Comparison of ENCODE assay signal across 21 cellular contexts in the genomic region with DNA sequence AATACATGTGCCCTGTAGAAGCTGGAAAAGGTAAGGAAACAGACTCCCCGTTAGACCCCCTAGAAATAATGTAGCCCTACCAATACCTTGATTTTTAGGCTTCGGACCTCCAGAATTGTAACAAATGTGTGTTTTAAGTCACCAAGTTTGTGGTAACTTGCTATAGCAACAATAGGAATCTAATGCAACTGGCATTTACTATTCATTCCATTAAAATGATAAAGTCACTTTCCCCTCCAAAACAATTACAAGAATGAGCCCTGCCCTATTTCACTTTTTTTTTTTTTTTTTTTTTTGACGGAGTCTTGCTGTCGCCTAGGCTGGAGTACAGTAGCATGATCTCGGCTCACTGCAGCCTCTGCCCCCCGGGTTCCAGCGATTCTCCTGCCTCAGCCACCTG. TPM values are rescaled to one million over a fixed set of nuclear protein-coding genes. Genes with fewer than 3 reads are reported as not detected.
DNase-seq lines count a peak whose midpoint lies in the region; TF ChIP-seq lines count a peak whose summit lies in the region.
"Had no signal": no experiment of that assay in that cellular context is flagged by ENCODE, and none has a peak within 500 bp of the region (broad histone marks: within the 10 kb centered on the region; RNA-seq: fewer than 3 reads in every experiment).

No MANE protein-coding gene starts in this region.

- H3K4me2 ChIP-seq in GM23248 (ENCODE audit: unreplicated experiment), result peak overlapping the region; percentile 65
- no peak overlapping the region for H3K4me2 ChIP-seq in SK-N-SH

- H3K9ac ChIP-seq in GM23248 (peak overlapping the region; percentile 65), SK-N-SH (peak overlapping the region; percentile 45; the same call in 1 of the 2 replicates)

- H2AFZ ChIP-seq in GM23248, result 0 out of 2 replicates have a peak overlapping the region, but pooled peaks have one; percentile 3
- peak overlapping the region; percentile 23; the same call in 1 of the 2 replicates for H2AFZ ChIP-seq in SK-N-SH (ENCODE audit: low read depth)

- H3K27ac ChIP-seq in GM23248, result peak overlapping the region; percentile 96
- H3K27ac ChIP-seq in SK-N-SH (ENCODE audit: low read depth in 2 of 2, low read length in 1 of 2), result peak overlapping the region in 1 of 2 experiments; percentile 94; a peak in 2 of 4 replicates

- DNase-seq in A172 (ENCODE audit: low spot score) (peak; percentile 57), GM23248 (peak; percentile 84), SK-N-SH (no peak), fibroblast of peridontal ligament (ENCODE audit: extremely low read depth) (peak; percentile 45), NCI-H187 treated with DMSO at 0.1 percent for 48 hours (lab: John Stamatoyannopoulos, UW) (no peak), NCI-H146 (lab: John Stamatoyannopoulos, UW) (no peak), NCI-H345 (lab: John Stamatoyannopoulos, UW) (no peak)
- no peak for DNase-seq in activated CD4-positive, alpha-beta T cell treated with anti-CD3 and anti-CD28 coated beads, Interleukin-2, amount 50 U/mL, for 48 hours
- DNase-seq: 8988T; activated naive CD8-positive, alpha-beta T cell treated with anti-CD3 and anti-CD28 coated beads for 36 hours; CD4-positive, CD25-positive, alpha-beta regulatory T cell; erythroblast; immature natural killer cell; Karpas-422; left ventricle myocardium superior; mucosa of descending colon; NCI-H1105 treated with DMSO at 0.1 percent for 48 hours; NCI-H774; OCI-M1; stimulated activated CD4-positive, alpha-beta T cell treated with anti-CD3 and anti-CD28 coated beads, Interleukin-4, amount 100 ng/mL, for 24 hours; T-helper 2 cell had no signal

- H4K20me1 ChIP-seq in GM23248 (ENCODE audit: insufficient read depth) (no peaks in the 10 kb centered on the region), SK-N-SH (ENCODE audit: insufficient read depth) (no peaks in the 10 kb centered on the region)

- peaks cover 8% of the 10 kb centered on the region for H3K79me2 ChIP-seq in GM23248 (ENCODE audit: insufficient read depth)
- peaks cover 8% of the 10 kb centered on the region; the same call in 1 of the 2 replicates for H3K79me2 ChIP-seq in SK-N-SH (ENCODE audit: insufficient read depth)

- H3K36me3 ChIP-seq in GM23248 (ENCODE audit: low read depth), result no peaks in the 10 kb centered on the region
- no peaks in the 10 kb centered on the region for H3K36me3 ChIP-seq in SK-N-SH (replicated peaks in 1 of 2; ENCODE audit: control insufficient read depth in 1 of 2, insufficient read depth in 2 of 2, low read length in 1 of 2)

- peak in 1 of 2 experiments; percentile 45; a peak in 1 of 4 replicates for TF ChIP-seq EP300 in SK-N-SH (IDR thresholded peaks at IDR 0.05; ENCODE audit: borderline replicate concordance in 1 of 2, low read depth in 1 of 2, low read length in 1 of 2)

- POLR2A ChIA-PET in SK-N-SH (lab: Yijun Ruan, JAX), result no interaction called here

- H3K9me2 ChIP-seq in GM23248 (ENCODE audit: insufficient read depth) (no peaks in the 10 kb centered on the region), SK-N-SH (no peaks in the 10 kb centered on the region)

- no peak for TF ChIP-seq RAD21 in SK-N-SH (IDR thresholded peaks at IDR 0.05; ENCODE audit: low read length)

- H3K9me3 ChIP-seq in GM23248 (ENCODE audit: low read depth), result no peaks in the 10 kb centered on the region
- H3K9me3 ChIP-seq in SK-N-SH, result no peaks in the 10 kb centered on the region
- H3K9me3 ChIP-seq: mucosa of descending colon had no signal

- in situ Hi-C loops in GM23248 (cut with MboI), result no loop called here

- H3F3A ChIP-seq in GM23248 (ENCODE audit: insufficient read depth) (peaks cover 76% of the 10 kb centered on the region), SK-N-SH (replicated peaks; ENCODE audit: insufficient read depth) (peaks cover 29% of the 10 kb centered on the region)

- H3K4me1 ChIP-seq in GM23248 (ENCODE audit: insufficient read depth), result peaks cover 76% of the 10 kb centered on the region
- H3K4me1 ChIP-seq in SK-N-SH (ENCODE audit: control insufficient read depth in 1 of 2, insufficient read depth in 2 of 2, low read depth in 1 of 2, low read length in 1 of 2), result peaks cover 4 to 19% of the 10 kb centered on the region in 2 experiments; a peak in 3 of 4 replicates

- H3K27me3 ChIP-seq in GM23248 (replicated peaks; ENCODE audit: insufficient read depth) (no peaks in the 10 kb centered on the region), SK-N-SH (ENCODE audit: insufficient read depth) (no peaks in the 10 kb centered on the region)

- WGBS in GM23248 (ENCODE audit: low coverage in 1 of 2, low lambda C conversion rate in 2 of 2, missing lambda C conversion rate in 2 of 2), 2 experiments, result 37 to 41% methylated on average over 6 to 7 of the region's 7 CpGs
- WGBS in SK-N-SH (ENCODE audit: low lambda C conversion rate), result 61% methylated on average over 7 of the region's 7 CpGs

- CTCF ChIA-PET in SK-N-SH (lab: Yijun Ruan, JAX), result no interaction called here

- no peak for TF ChIP-seq CTCF in SK-N-SH (IDR thresholded peaks at IDR 0.05)

- peak overlapping the region; percentile 26 for H3K4me3 ChIP-seq in GM23248
- no peak overlapping the region for H3K4me3 ChIP-seq in SK-N-SH (ENCODE audit: low read depth in 2 of 2, low read length in 1 of 2)
- H3K4me3 ChIP-seq: mucosa of descending colon had no signal

TF ChIP-seq in SK-N-SH, 30 proteins besides CTCF, POLR2A, EP300 and RAD21:
- TF ChIP-seq RXRA (IDR thresholded peaks at IDR 0.05; ENCODE audit: borderline replicate concordance, low read depth), result no peak
- 0 out of 2 replicates have a peak, but pooled peaks have one; percentile 17 for TF ChIP-seq NFIC (IDR thresholded peaks at IDR 0.05; ENCODE audit: borderline replicate concordance)
- no peak for TF ChIP-seq EZH2phosphoT487 (IDR thresholded peaks at IDR 0.05; ENCODE audit: borderline replicate concordance, low read depth)
- TF ChIP-seq YY1 (IDR thresholded peaks at IDR 0.05; ENCODE audit: low read depth), result no peak
- peak; percentile 44; the same call in 1 of the 2 replicates for TF ChIP-seq FOSL2 (IDR thresholded peaks at IDR 0.05; ENCODE audit: borderline replicate concordance, low read depth)
- TF ChIP-seq, protein P1, sequence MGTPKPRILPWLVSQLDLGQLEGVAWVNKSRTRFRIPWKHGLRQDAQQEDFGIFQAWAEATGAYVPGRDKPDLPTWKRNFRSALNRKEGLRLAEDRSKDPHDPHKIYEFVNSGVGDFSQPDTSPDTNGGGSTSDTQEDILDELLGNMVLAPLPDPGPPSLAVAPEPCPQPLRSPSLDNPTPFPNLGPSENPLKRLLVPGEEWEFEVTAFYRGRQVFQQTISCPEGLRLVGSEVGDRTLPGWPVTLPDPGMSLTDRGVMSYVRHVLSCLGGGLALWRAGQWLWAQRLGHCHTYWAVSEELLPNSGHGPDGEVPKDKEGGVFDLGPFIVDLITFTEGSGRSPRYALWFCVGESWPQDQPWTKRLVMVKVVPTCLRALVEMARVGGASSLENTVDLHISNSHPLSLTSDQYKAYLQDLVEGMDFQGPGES (IDR thresholded peaks at IDR 0.05; ENCODE audit: low read depth, low read length), result no peak
- no peak for TF ChIP-seq FOXM1 (IDR thresholded peaks at IDR 0.05; ENCODE audit: low read depth)
- peak; percentile 58 for TF ChIP-seq TCF12 (IDR thresholded peaks at IDR 0.05)
- peak; percentile 44; the same call in 1 of the 2 replicates for TF ChIP-seq JUND (IDR thresholded peaks at IDR 0.05)
- no peak for TF ChIP-seq GATA2 (CRISPR knock-in tag; IDR thresholded peaks at IDR 0.05)
- 0 out of 2 replicates have a peak, but pooled peaks have one; percentile 41 for TF ChIP-seq TEAD4 (IDR thresholded peaks at IDR 0.05; ENCODE audit: borderline replicate concordance, insufficient read depth)
- TF ChIP-seq, protein P2, sequence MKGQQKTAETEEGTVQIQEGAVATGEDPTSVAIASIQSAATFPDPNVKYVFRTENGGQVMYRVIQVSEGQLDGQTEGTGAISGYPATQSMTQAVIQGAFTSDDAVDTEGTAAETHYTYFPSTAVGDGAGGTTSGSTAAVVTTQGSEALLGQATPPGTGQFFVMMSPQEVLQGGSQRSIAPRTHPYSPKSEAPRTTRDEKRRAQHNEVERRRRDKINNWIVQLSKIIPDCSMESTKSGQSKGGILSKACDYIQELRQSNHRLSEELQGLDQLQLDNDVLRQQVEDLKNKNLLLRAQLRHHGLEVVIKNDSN (IDR thresholded peaks at IDR 0.05; ENCODE audit: borderline replicate concordance, low read depth), result no peak

RNA-seq across cellular contexts. Expression of a gene that starts 3.5 kb away (rescaled TPM):
- total RNA-seq in A172 (2014; rRNA removed; shearing (Covaris generic)), result 11.5 and 13.8 TPM in 2 replicates
- total RNA-seq in GM23248 (2014; rRNA removed; shearing (Covaris generic)), result 6.3 and 15.8 TPM in 2 replicates
- polyA plus RNA-seq in GM23248 (2016; fragmentation: Nextera tagmentation; extraction: Ambion mirVana) (8.7 and 9.6 TPM in 2 replicates), SK-N-SH (2012; rRNA removed) (5.6 and 7.1 TPM in 2 replicates)
- 6.1 and 6.6 TPM in 2 replicates for polyA plus RNA-seq in SK-N-SH (2012; cell fraction: cytosol; rRNA removed)
- polyA plus RNA-seq in SK-N-SH (2012; cell fraction: nucleus; rRNA removed), result 10.6 and 21.5 TPM in 2 replicates

RNA-seq across cellular contexts. Expression of a gene that starts 13.1 kb away (rescaled TPM):
- total RNA-seq in A172 (2014; rRNA removed; shearing (Covaris generic)), result 17.9 and 26.4 TPM in 2 replicates
- total RNA-seq in GM23248 (2014; rRNA removed; shearing (Covaris generic)), result 14.5 and 17.9 TPM in 2 replicates
- polyA plus RNA-seq in GM23248 (2016; fragmentation: Nextera tagmentation; extraction: Ambion mirVana) (30.5 and 30.6 TPM in 2 replicates), SK-N-SH (2012; rRNA removed) (22.4 and 33.0 TPM in 2 replicates)
- polyA plus RNA-seq in SK-N-SH (2012; cell fraction: cytosol; rRNA removed), result 54.6 and 60.0 TPM in 2 replicates
- polyA plus RNA-seq in SK-N-SH (2012; cell fraction: nucleus; rRNA removed), result 38.7 and 55.5 TPM in 2 replicates

Comparison
In these comparisons a context has a peak if more than half of its experiments do, and no peak if none do; other contexts are left out.
1. DNase-seq: peak in A172 (single experiment), GM23248 (single experiment) and fibroblast of peridontal ligament (single experiment); none in SK-N-SH (single experiment), NCI-H187 treated with DMSO at 0.1 percent for 48 hours (single experiment), activated CD4-positive, alpha-beta T cell treated with anti-CD3 and anti-CD28 coated beads, Interleukin-2, amount 50 U/mL, for 48 hours (0 of 2), NCI-H146 (single experiment) and NCI-H345 (single experiment).